ENCODE assay signal across 1 cellular context in the genomic region with DNA sequence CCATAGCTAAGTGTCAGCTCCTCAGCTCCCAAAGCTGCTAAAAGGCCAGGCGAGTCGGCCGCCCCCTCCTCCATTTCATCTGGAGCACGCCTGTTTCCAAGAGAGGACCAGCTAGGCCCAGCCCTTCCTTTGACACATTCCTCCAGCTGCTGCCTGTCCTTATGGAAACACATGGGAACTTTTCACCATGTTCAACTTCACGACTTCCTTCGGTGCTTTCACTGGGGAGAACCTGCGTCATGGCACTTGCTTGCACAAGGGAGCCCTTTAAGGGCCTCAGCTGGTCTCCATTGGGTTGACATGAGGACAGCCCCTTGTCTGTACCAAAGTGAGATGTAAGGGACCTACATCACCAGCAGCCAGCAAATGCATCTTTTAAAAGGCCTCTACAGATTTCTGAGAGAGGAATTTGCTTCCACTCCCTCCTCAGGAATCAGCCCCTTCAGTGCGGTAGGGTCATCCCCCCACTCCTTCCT.
TF ChIP-seq lines count a peak whose summit lies in the region.

No MANE protein-coding gene starts in this region.

TF ChIP-seq in GM23338, 12 proteins besides CTCF, POLR2A, EP300 and RAD21 (continued from another document):
- TF ChIP-seq, protein P1, sequence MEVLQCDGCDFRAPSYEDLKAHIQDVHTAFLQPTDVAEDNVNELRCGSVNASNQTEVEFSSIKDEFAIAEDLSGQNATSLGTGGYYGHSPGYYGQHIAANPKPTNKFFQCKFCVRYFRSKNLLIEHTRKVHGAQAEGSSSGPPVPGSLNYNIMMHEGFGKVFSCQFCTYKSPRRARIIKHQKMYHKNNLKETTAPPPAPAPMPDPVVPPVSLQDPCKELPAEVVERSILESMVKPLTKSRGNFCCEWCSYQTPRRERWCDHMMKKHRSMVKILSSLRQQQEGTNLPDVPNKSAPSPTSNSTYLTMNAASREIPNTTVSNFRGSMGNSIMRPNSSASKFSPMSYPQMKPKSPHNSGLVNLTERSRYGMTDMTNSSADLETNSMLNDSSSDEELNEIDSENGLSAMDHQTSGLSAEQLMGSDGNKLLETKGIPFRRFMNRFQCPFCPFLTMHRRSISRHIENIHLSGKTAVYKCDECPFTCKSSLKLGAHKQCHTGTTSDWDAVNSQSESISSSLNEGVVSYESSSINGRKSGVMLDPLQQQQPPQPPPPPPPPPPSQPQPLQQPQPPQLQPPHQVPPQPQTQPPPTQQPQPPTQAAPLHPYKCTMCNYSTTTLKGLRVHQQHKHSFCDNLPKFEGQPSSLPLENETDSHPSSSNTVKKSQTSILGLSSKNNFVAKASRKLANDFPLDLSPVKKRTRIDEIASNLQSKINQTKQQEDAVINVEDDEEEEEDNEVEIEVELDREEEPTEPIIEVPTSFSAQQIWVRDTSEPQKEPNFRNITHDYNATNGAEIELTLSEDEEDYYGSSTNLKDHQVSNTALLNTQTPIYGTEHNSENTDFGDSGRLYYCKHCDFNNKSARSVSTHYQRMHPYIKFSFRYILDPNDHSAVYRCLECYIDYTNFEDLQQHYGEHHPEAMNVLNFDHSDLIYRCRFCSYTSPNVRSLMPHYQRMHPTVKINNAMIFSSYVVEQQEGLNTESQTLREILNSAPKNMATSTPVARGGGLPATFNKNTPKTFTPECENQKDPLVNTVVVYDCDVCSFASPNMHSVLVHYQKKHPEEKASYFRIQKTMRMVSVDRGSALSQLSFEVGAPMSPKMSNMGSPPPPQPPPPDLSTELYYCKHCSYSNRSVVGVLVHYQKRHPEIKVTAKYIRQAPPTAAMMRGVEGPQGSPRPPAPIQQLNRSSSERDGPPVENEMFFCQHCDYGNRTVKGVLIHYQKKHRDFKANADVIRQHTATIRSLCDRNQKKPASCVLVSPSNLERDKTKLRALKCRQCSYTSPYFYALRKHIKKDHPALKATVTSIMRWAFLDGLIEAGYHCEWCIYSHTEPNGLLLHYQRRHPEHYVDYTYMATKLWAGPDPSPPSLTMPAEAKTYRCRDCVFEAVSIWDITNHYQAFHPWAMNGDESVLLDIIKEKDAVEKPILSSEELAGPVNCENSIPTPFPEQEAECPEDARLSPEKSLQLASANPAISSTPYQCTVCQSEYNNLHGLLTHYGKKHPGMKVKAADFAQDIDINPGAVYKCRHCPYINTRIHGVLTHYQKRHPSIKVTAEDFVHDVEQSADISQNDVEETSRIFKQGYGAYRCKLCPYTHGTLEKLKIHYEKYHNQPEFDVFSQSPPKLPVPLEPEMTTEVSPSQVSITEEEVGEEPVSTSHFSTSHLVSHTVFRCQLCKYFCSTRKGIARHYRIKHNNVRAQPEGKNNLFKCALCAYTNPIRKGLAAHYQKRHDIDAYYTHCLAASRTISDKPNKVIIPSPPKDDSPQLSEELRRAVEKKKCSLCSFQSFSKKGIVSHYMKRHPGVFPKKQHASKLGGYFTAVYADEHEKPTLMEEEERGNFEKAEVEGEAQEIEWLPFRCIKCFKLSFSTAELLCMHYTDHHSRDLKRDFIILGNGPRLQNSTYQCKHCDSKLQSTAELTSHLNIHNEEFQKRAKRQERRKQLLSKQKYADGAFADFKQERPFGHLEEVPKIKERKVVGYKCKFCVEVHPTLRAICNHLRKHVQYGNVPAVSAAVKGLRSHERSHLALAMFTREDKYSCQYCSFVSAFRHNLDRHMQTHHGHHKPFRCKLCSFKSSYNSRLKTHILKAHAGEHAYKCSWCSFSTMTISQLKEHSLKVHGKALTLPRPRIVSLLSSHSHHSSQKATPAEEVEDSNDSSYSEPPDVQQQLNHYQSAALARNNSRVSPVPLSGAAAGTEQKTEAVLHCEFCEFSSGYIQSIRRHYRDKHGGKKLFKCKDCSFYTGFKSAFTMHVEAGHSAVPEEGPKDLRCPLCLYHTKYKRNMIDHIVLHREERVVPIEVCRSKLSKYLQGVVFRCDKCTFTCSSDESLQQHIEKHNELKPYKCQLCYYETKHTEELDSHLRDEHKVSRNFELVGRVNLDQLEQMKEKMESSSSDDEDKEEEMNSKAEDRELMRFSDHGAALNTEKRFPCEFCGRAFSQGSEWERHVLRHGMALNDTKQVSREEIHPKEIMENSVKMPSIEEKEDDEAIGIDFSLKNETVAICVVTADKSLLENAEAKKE (CRISPR knock-in tag; IDR thresholded peaks at IDR 0.05), result no peak
- no peak for TF ChIP-seq POLR2AphosphoS5 (IDR thresholded peaks at IDR 0.05; ENCODE audit: low read depth)
TF ChIP-seq in GM23338: peak in this region for 0.
